ENCODE assay signal across 23 cellular contexts in genomic region chr3:69690-70089, GRCh38.
DNase-seq lines count a peak whose midpoint lies in the region; ATAC-seq and TF ChIP-seq lines count a peak whose summit lies in the region.
"Had no signal": no experiment of that assay in that cellular context is flagged by ENCODE, and none has a peak within 500 bp of the region (broad histone marks: within the 10 kb centered on the region; RNA-seq: fewer than 3 reads in every experiment).

No MANE protein-coding gene starts in this region.

- no peaks in the 10 kb centered on the region for H3K9me3 ChIP-seq in right atrium auricular region
- no peaks in the 10 kb centered on the region for H3K9me3 ChIP-seq in subcutaneous abdominal adipose tissue (ENCODE audit: control insufficient read depth in 5 of 5, low read length in 5 of 5)
- H3K9me3 ChIP-seq: psoas muscle had no signal

- H3K36me3 ChIP-seq in right atrium auricular region (no peaks in the 10 kb centered on the region), subcutaneous abdominal adipose tissue (ENCODE audit: control insufficient read depth in 5 of 5, insufficient read depth in 5 of 5, low read length in 5 of 5) (no peaks in the 10 kb centered on the region)

- CTCF ChIA-PET in GM10248 (lab: Yijun Ruan, JAX) = no interaction called here

- intact Hi-C loops in Right ventricle myocardium superior (cut with DNase I) = no loop called here

- H3K4me1 ChIP-seq in right atrium auricular region = peaks cover 0 to 11% of the 10 kb centered on the region in 2 donors
- peaks cover 0 to 41% (median 32%) of the 10 kb centered on the region in 5 donors for H3K4me1 ChIP-seq in subcutaneous abdominal adipose tissue (ENCODE audit: control insufficient read depth in 5 of 5, insufficient read depth in 5 of 5, low read length in 5 of 5)
- H3K4me1 ChIP-seq: psoas muscle had no signal

- H3K27me3 ChIP-seq in right atrium auricular region (no peaks in the 10 kb centered on the region), subcutaneous abdominal adipose tissue (ENCODE audit: control insufficient read depth in 5 of 5, insufficient read depth in 4 of 5, low read length in 5 of 5) (no peaks in the 10 kb centered on the region)

- no peak overlapping the region for H3K4me3 ChIP-seq in right atrium auricular region
- H3K4me3 ChIP-seq in epithelial cell of esophagus (ENCODE audit: low read length) = no peak overlapping the region
- H3K4me3 ChIP-seq in subcutaneous abdominal adipose tissue (ENCODE audit: low read depth in 1 of 5, low read length in 5 of 5) = no peak overlapping the region
- H3K4me3 ChIP-seq: dorsolateral prefrontal cortex, psoas muscle had no signal

- POLR2A ChIA-PET in GM10248 (lab: Yijun Ruan, JAX) = no interaction called here

- DNase-seq in Right ventricle myocardium superior (no peak), right atrium auricular region (ENCODE audit: low spot score) (no peak), epithelial cell of esophagus (ENCODE audit: low read depth) (peak; percentile 23), iris pigment epithelial cell (ENCODE audit: low read depth) (peak; percentile 5), GM10248 (ENCODE audit: extremely low spot score) (no peak), NCI-H510A treated with DMSO at 0.1 percent for 48 hours (lab: John Stamatoyannopoulos, UW) (no peak)
- DNase-seq: activated CD4-positive, alpha-beta memory T cell treated with anti-CD3 and anti-CD28 coated beads, Interleukin-2, amount 10 ng/mL, durations not matched to agents 7 days and 5 days; aorta; CD8-positive, alpha-beta memory T cell; central memory CD4-positive, alpha-beta T cell; DMS 273 treated with DMSO at 0.1 percent for 48 hours; dorsolateral prefrontal cortex; EL; foreskin fibroblast; mesendoderm; NCI-H2081 treated with DMSO at 0.1 percent for 48 hours; NCI-H226; NCI-H774; nucleus accumbens; psoas muscle; stimulated activated CD4-positive, alpha-beta T cell treated with anti-CD3 and anti-CD28 coated beads, Interleukin-2, amount 100 ng/mL, for 24 hours had no signal

- H3K27ac ChIP-seq in right atrium auricular region (no peak overlapping the region), subcutaneous abdominal adipose tissue (ENCODE audit: low read depth, low read length) (peak overlapping the region; percentile 64)
- H3K27ac ChIP-seq: dorsolateral prefrontal cortex, psoas muscle had no signal

- no peak for TF ChIP-seq CTCF in right atrium auricular region (IDR thresholded peaks at IDR 0.05)
- no peak for TF ChIP-seq CTCF in epithelial cell of esophagus (IDR thresholded peaks at IDR 0.05; ENCODE audit: insufficient read depth, low read depth, low read length, missing control alignments)
- no peak for TF ChIP-seq CTCF in GM10248 (IDR thresholded peaks at IDR 0.05; ENCODE audit: control extremely low read depth, extremely low read depth, low read depth, missing control alignments)

- H3K9ac ChIP-seq in subcutaneous abdominal adipose tissue (ENCODE audit: low read length in 5 of 5) = no peak overlapping the region

- ATAC-seq in Right ventricle myocardium superior (ENCODE audit: poor library complexity) (peak; percentile 73), GM21528 (IDR thresholded peaks at IDR 0.05; ENCODE audit: low FRiP score, unreplicated experiment) (no peak)

Comparison
In these comparisons a context has a peak if more than half of its experiments do, and no peak if none do; other contexts are left out.
1. DNase-seq: peak in epithelial cell of esophagus (single experiment) and iris pigment epithelial cell (single experiment); none in Right ventricle myocardium superior (single experiment), right atrium auricular region (single experiment), GM10248 (single experiment) and NCI-H510A treated with DMSO at 0.1 percent for 48 hours (single experiment).